In genomic region chr13:21967871-21968270, GRCh38 we compare ENCODE assay signal across 18 cellular contexts.
A peak's percentile ranks its signal among the peaks of the same experiment; 100 is the strongest.
DNase-seq lines count a peak whose midpoint lies in the region; ATAC-seq and TF ChIP-seq lines count a peak whose summit lies in the region.
"Had no signal": no experiment of that assay in that cellular context is flagged by ENCODE, and none has a peak within 500 bp of the region (broad histone marks: within the 10 kb centered on the region; RNA-seq: fewer than 3 reads in every experiment).

No MANE protein-coding gene starts in this region.

- H4K20me1 ChIP-seq in BLaER1 (no peaks in the 10 kb centered on the region), hepatocyte (ENCODE audit: insufficient read depth, poor library complexity, severe bottlenecking) (no peaks in the 10 kb centered on the region)

- no peak overlapping the region for H2AFZ ChIP-seq in hepatocyte
- H2AFZ ChIP-seq: GM23248 had no signal

- 92% methylated on average over 1 of the region's 1 CpG for WGBS in hepatocyte (ENCODE audit: low lambda C conversion rate, missing lambda C conversion rate)

- H3K36me3 ChIP-seq in BLaER1 (no peaks in the 10 kb centered on the region), MG63 (no peaks in the 10 kb centered on the region), NT2/D1 (ENCODE audit: insufficient read depth, insufficient read length, low read length) (no peaks in the 10 kb centered on the region), hepatocyte (replicated peaks; ENCODE audit: insufficient read depth, low read depth) (no peaks in the 10 kb centered on the region)
- H3K36me3 ChIP-seq: HAP-1 had no signal

- ATAC-seq in GM19351 (IDR thresholded peaks at IDR 0.05; ENCODE audit: unreplicated experiment) (no peak), HG03159 (IDR thresholded peaks at IDR 0.05; ENCODE audit: unreplicated experiment) (no peak)
- ATAC-seq: A549 had no signal

- DNase-seq in DMS 273 (lab: John Stamatoyannopoulos, UW; ENCODE audit: unreplicated experiment) (peak; percentile 48), DMS 273 treated with DMSO at 0.1 percent for 48 hours (lab: John Stamatoyannopoulos, UW) (no peak), MG63 (peak; percentile 13), NT2/D1 (ENCODE audit: low read depth, low spot score) (peak; percentile 5), hepatocyte (ENCODE audit: low spot score) (no peak)
- DNase-seq: AML-193; CD8-positive, alpha-beta memory T cell; COR-L47; GDM1; GM23248; Karpas-422; KBM-7 had no signal

- peaks cover 73% of the 10 kb centered on the region for H3K4me1 ChIP-seq in BLaER1
- H3K4me1 ChIP-seq in NT2/D1 (ENCODE audit: insufficient read depth, insufficient read length) = no peaks in the 10 kb centered on the region
- no peaks in the 10 kb centered on the region for H3K4me1 ChIP-seq in hepatocyte (ENCODE audit: insufficient read depth)
- H3K4me1 ChIP-seq: A549, HAP-1 had no signal

- H3K27me3 ChIP-seq in BLaER1 (no peaks in the 10 kb centered on the region), MG63 (no peaks in the 10 kb centered on the region), NT2/D1 (ENCODE audit: insufficient read depth, insufficient read length) (no peaks in the 10 kb centered on the region), hepatocyte (no peaks in the 10 kb centered on the region)

- no peak overlapping the region for H3K4me3 ChIP-seq in BLaER1
- H3K4me3 ChIP-seq in MG63 = no peak overlapping the region
- no peak overlapping the region for H3K4me3 ChIP-seq in NT2/D1 (ENCODE audit: insufficient read length, low read depth)
- H3K4me3 ChIP-seq in hepatocyte = no peak overlapping the region
- H3K4me3 ChIP-seq: A549, GM23248, HAP-1 had no signal

- H3K27ac ChIP-seq in BLaER1 (peak overlapping the region; percentile 61), hepatocyte (no peak overlapping the region)
- H3K27ac ChIP-seq: 22Rv1, A549, GM23248 had no signal

- no peak for TF ChIP-seq CTCF in hepatocyte (IDR thresholded peaks at IDR 0.05; ENCODE audit: poor library complexity)

- H3K9ac ChIP-seq in BLaER1 (no peak overlapping the region), NT2/D1 (ENCODE audit: insufficient read length, low read depth) (no peak overlapping the region)
- H3K9ac ChIP-seq: GM23248 had no signal

- no peaks in the 10 kb centered on the region for H3K9me2 ChIP-seq in hepatocyte (replicated peaks; ENCODE audit: insufficient read depth)

- no peaks in the 10 kb centered on the region for H3K79me2 ChIP-seq in hepatocyte

- peak overlapping the region; percentile 82 for H3K4me2 ChIP-seq in BLaER1
- H3K4me2 ChIP-seq in hepatocyte = no peak overlapping the region
- H3K4me2 ChIP-seq: A549 had no signal

- H3K9me3 ChIP-seq in BLaER1 (peaks cover 13% of the 10 kb centered on the region), MG63 (no peaks in the 10 kb centered on the region), NT2/D1 (ENCODE audit: insufficient read depth, low read length) (no peaks in the 10 kb centered on the region), hepatocyte (ENCODE audit: low read depth) (no peaks in the 10 kb centered on the region)
- H3K9me3 ChIP-seq: A549 had no signal

Comparison
In these comparisons a context has a peak if more than half of its experiments do, and no peak if none do; other contexts are left out.
1. DNase-seq: peak in DMS 273 (single experiment), MG63 (single experiment) and NT2/D1 (single experiment); none in DMS 273 treated with DMSO at 0.1 percent for 48 hours (single experiment) and hepatocyte (single experiment).